In genomic region chr2:241675885-241676284, GRCh38 we compare ENCODE assay signal across 1 cellular context.
TF ChIP-seq lines count a peak whose summit lies in the region.

No MANE protein-coding gene starts in this region.

TF ChIP-seq in HepG2, 621 proteins besides CTCF, POLR2A, EP300 and RAD21 (continues in another document):
- TF ChIP-seq ZNF687 (CRISPR knock-in tag; IDR thresholded peaks at IDR 0.05): no peak
- TF ChIP-seq JUND (CRISPR knock-in tag; IDR thresholded peaks at IDR 0.05): no peak
- TF ChIP-seq AGO2 (optimal IDR thresholded peaks at IDR 0.05; ENCODE audit: low read depth, low read length): peak; percentile 70
- TF ChIP-seq ZFP41 (CRISPR knock-in tag; IDR thresholded peaks at IDR 0.05; ENCODE audit: borderline replicate concordance): no peak
- TF ChIP-seq AKNA (CRISPR knock-in tag; IDR thresholded peaks at IDR 0.05; ENCODE audit: borderline replicate concordance): no peak
- no peak for TF ChIP-seq ZBTB42 (CRISPR knock-in tag; IDR thresholded peaks at IDR 0.05)
- no peak for TF ChIP-seq ZNF792 (CRISPR knock-in tag; IDR thresholded peaks at IDR 0.05)
- no peak for TF ChIP-seq ZNF101 (CRISPR knock-in tag; IDR thresholded peaks at IDR 0.05; ENCODE audit: borderline replicate concordance, low read depth)
- TF ChIP-seq ZNF337 (CRISPR knock-in tag; IDR thresholded peaks at IDR 0.05; ENCODE audit: borderline replicate concordance, low read depth): no peak
- no peak for TF ChIP-seq ATF3 (CRISPR knock-in tag; IDR thresholded peaks at IDR 0.05)
- no peak for TF ChIP-seq ZNF280B (CRISPR knock-in tag; IDR thresholded peaks at IDR 0.05; ENCODE audit: borderline replicate concordance)
- no peak for TF ChIP-seq SMARCE1 (IDR thresholded peaks at IDR 0.05; ENCODE audit: borderline replicate concordance)
- no peak for TF ChIP-seq HOXA3 (CRISPR knock-in tag; IDR thresholded peaks at IDR 0.05)
- TF ChIP-seq NRL (CRISPR knock-in tag; IDR thresholded peaks at IDR 0.05; ENCODE audit: borderline replicate concordance): 0 out of 2 replicates have a peak, but pooled peaks have one; percentile 6
- TF ChIP-seq ONECUT2 (CRISPR knock-in tag; IDR thresholded peaks at IDR 0.05): no peak
- TF ChIP-seq ZBTB33 (CRISPR knock-in tag; IDR thresholded peaks at IDR 0.05): peak; percentile 88
- no peak for TF ChIP-seq ZNF224 (CRISPR knock-in tag; IDR thresholded peaks at IDR 0.05)
- TF ChIP-seq ZNF335 (CRISPR knock-in tag; IDR thresholded peaks at IDR 0.05): no peak
- no peak for TF ChIP-seq SKIL (CRISPR knock-in tag; IDR thresholded peaks at IDR 0.05; ENCODE audit: borderline replicate concordance)
- TF ChIP-seq HOXA7 (CRISPR knock-in tag; IDR thresholded peaks at IDR 0.05): no peak
- 0 out of 2 replicates have a peak, but pooled peaks have one; percentile 32 for TF ChIP-seq MXD1 (CRISPR knock-in tag; IDR thresholded peaks at IDR 0.05)
- TF ChIP-seq ZNF142 (CRISPR knock-in tag; IDR thresholded peaks at IDR 0.05): no peak
- TF ChIP-seq MIER3 (CRISPR knock-in tag; IDR thresholded peaks at IDR 0.05; ENCODE audit: borderline replicate concordance): no peak
- TF ChIP-seq BRCA1 (CRISPR knock-in tag; IDR thresholded peaks at IDR 0.05): no peak
- no peak for TF ChIP-seq ZSCAN20 (CRISPR knock-in tag; IDR thresholded peaks at IDR 0.05; ENCODE audit: borderline replicate concordance)
- TF ChIP-seq HNF4G (IDR thresholded peaks at IDR 0.05; ENCODE audit: borderline replicate concordance, low read depth, low read length): no peak
- no peak for TF ChIP-seq HNF4G (CRISPR knock-in tag; IDR thresholded peaks at IDR 0.05; ENCODE audit: borderline replicate concordance, low read depth)
- 0 out of 2 replicates have a peak, but pooled peaks have one; percentile 14 for TF ChIP-seq ZFP91 (CRISPR knock-in tag; IDR thresholded peaks at IDR 0.05; ENCODE audit: borderline replicate concordance)
- TF ChIP-seq SMAD9 (CRISPR knock-in tag; IDR thresholded peaks at IDR 0.05): no peak
- 0 out of 2 replicates have a peak, but pooled peaks have one; percentile 1 for TF ChIP-seq POLR2AphosphoS5 (IDR thresholded peaks at IDR 0.05; ENCODE audit: low read depth, low read length)
- TF ChIP-seq TBL1XR1 (IDR thresholded peaks at IDR 0.05; ENCODE audit: borderline replicate concordance, low read length, partially characterized antibody): no peak
- TF ChIP-seq ZNF496 (CRISPR knock-in tag; IDR thresholded peaks at IDR 0.05; ENCODE audit: insufficient replicate concordance): no peak
